In genomic region chr1:117433943-117434342, GRCh38 we compare ENCODE assay signal across 29 cellular contexts.
"Had no signal": no experiment of that assay in that cellular context is flagged by ENCODE, and none has a peak within 500 bp of the region (broad histone marks: within the 10 kb centered on the region; RNA-seq: fewer than 3 reads in every experiment).

No MANE protein-coding gene starts in this region.

- ATAC-seq: activated CD8-positive, alpha-beta T cell treated with anti-CD3 and anti-CD28 coated beads for 36 hours; activated T-cell treated with anti-CD3 and anti-CD28 coated beads, Interleukin-2, amount 50 U/mL, for 72 hours; activated T-helper 17 cell treated with anti-CD3 and anti-CD28 coated beads, Interleukin-2, amount 50 U/mL, for 72 hours; PC-3; Right ventricle myocardium inferior had no signal

- H3K4me1 ChIP-seq: ascending aorta, Peyer's patch had no signal

- H3K27me3 ChIP-seq: ascending aorta, cardiac muscle cell, Peyer's patch had no signal

- H3K4me3 ChIP-seq: ascending aorta, cardiac muscle cell, Peyer's patch had no signal

- DNase-seq: activated CD4-positive, alpha-beta T cell treated with anti-CD3 and anti-CD28 coated beads, Interleukin-2, amount 10 ng/mL, durations not matched to agents 24 days and 14 days; activated CD4-positive, alpha-beta T cell treated with anti-CD3 and anti-CD28 coated beads, Interleukin-2, amount 50 U/mL, for 4 hours; activated CD8-positive, alpha-beta T cell treated with anti-CD3 and anti-CD28 coated beads for 36 hours; activated effector memory CD4-positive, alpha-beta T cell treated with anti-CD3 and anti-CD28 coated beads, Interleukin-2, amount 50 U/mL, for 16 hours; activated naive CD4-positive, alpha-beta T cell; activated naive CD4-positive, alpha-beta T cell treated with anti-CD3 and anti-CD28 coated beads, Interleukin-2, amount 50 U/mL, for 16 hours; activated naive CD8-positive, alpha-beta T cell treated with anti-CD3 and anti-CD28 coated beads for 36 hours; activated T-cell treated with anti-CD3 and anti-CD28 coated beads, Interleukin-2, amount 50 U/mL, for 1 hour; activated T-cell treated with anti-CD3 and anti-CD28 coated beads, Interleukin-2, amount 50 U/mL, for 72 hours; amygdala; NCI-H1105; NCI-H1417 treated with DMSO at 0.1 percent for 48 hours; NCI-H187 treated with DMSO at 0.1 percent for 48 hours; NCI-H2081; NCI-H2171 treated with DMSO at 0.1 percent for 48 hours; NCI-H2227 treated with DMSO at 0.1 percent for 48 hours; NCI-H446; NCI-H510A treated with DMSO at 0.1 percent for 48 hours; NCI-H69; PC-3; Peyer's patch; RPMI8226; SIG-M5; T1000; WERI-Rb-1 had no signal

- H3K9me3 ChIP-seq: ascending aorta, Peyer's patch had no signal

- H3K27ac ChIP-seq: ascending aorta, cardiac muscle cell, Peyer's patch, WERI-Rb-1 had no signal

- H3K36me3 ChIP-seq: ascending aorta, cardiac muscle cell, Peyer's patch, WERI-Rb-1 had no signal
